8 cellular contexts compared by ENCODE assay signal in genomic region chr13:43908156-43909126, GRCh38. TPM values are rescaled to one million over a fixed set of nuclear protein-coding genes. Genes with fewer than 3 reads are reported as not detected.
DNase-seq lines count a peak whose midpoint lies in the region; ATAC-seq and TF ChIP-seq lines count a peak whose summit lies in the region.

No MANE protein-coding gene starts in this region.

- H3K9me3 ChIP-seq in CD4-positive, alpha-beta T cell (ENCODE audit: control insufficient read depth, low read length): no peaks in the 10 kb centered on the region
- no peaks in the 10 kb centered on the region for H3K9me3 ChIP-seq in OCI-LY1 (ENCODE audit: low read length)

- H3K36me3 Mint-ChIP-seq in CD4-positive, alpha-beta T cell (ENCODE audit: low read depth): no peaks in the 10 kb centered on the region
- no peaks in the 10 kb centered on the region for H3K36me3 Mint-ChIP-seq in neural crest cell (ENCODE audit: low read depth)

- no peaks in the 10 kb centered on the region for H3K79me2 ChIP-seq in OCI-LY1 (ENCODE audit: insufficient read depth, low read length)

- no peak for DNase-seq in CD4-positive, alpha-beta T cell
- peak; percentile 18 for DNase-seq in H4 (ENCODE audit: low spot score)
- peak; percentile 58 for DNase-seq in epithelial cell of esophagus (ENCODE audit: low read depth)
- DNase-seq in neural crest cell (ENCODE audit: low read depth, low spot score): peak; percentile 14

- POLR2A ChIA-PET in CD4-positive, alpha-beta T cell (lab: Charles Lee): interaction anchor here (1.0 kb wide), 1 partner anchor 29 kb away, joined by 4 read pairs; the partner anchor contains the start of genes CCDC122 and LACC1

- no peak overlapping the region for H3K9ac ChIP-seq in OCI-LY1 (ENCODE audit: low read length)

- H3K4me2 ChIP-seq in OCI-LY1 (ENCODE audit: low read length): no peak overlapping the region

- peak; percentile 41 for ATAC-seq in CD4-positive, alpha-beta T cell (ENCODE audit: poor library complexity)
- ATAC-seq in HG03045 (IDR thresholded peaks at IDR 0.05; ENCODE audit: unreplicated experiment) (no peak), HG02759 (IDR thresholded peaks at IDR 0.05; ENCODE audit: unreplicated experiment) (no peak), GM21786 (IDR thresholded peaks at IDR 0.05; ENCODE audit: unreplicated experiment) (no peak)

- H2AFZ ChIP-seq in OCI-LY1 (ENCODE audit: low read length): no peak overlapping the region

- no peak overlapping the region for H3K27ac ChIP-seq in CD4-positive, alpha-beta T cell (ENCODE audit: low read depth, low read length)
- no peak overlapping the region for H3K27ac ChIP-seq in OCI-LY1 (ENCODE audit: low read depth, low read length, poor library complexity, severe bottlenecking)

- no peaks in the 10 kb centered on the region for H3K9me2 ChIP-seq in OCI-LY1 (ENCODE audit: low read depth, low read length)

- H3K4me1 Mint-ChIP-seq in CD4-positive, alpha-beta T cell (ENCODE audit: low read depth): no peaks in the 10 kb centered on the region
- peaks cover 15% of the 10 kb centered on the region for H3K4me1 Mint-ChIP-seq in neural crest cell

- no peaks in the 10 kb centered on the region for H3F3A ChIP-seq in OCI-LY1 (ENCODE audit: insufficient read depth, low read length)

- peaks cover 8% of the 10 kb centered on the region for H3K27me3 Mint-ChIP-seq in CD4-positive, alpha-beta T cell
- H3K27me3 Mint-ChIP-seq in neural crest cell (ENCODE audit: low read depth): no peaks in the 10 kb centered on the region

- H3K27ac Mint-ChIP-seq in CD4-positive, alpha-beta T cell: no peak overlapping the region
- no peak overlapping the region for H3K27ac Mint-ChIP-seq in neural crest cell (ENCODE audit: unreplicated experiment)

- no peaks in the 10 kb centered on the region for H4K20me1 ChIP-seq in OCI-LY1 (ENCODE audit: insufficient read depth, low read length)

- CTCF ChIA-PET in CD4-positive, alpha-beta T cell (lab: Charles Lee): interaction anchor here (0.7 to 2.5 kb wide), 9 partner anchors 21 to 575 kb away, joined by 3 to 11 read pairs (median 3); no protein-coding TSS in a partner anchor

- no peaks in the 10 kb centered on the region for H3K4me1 ChIP-seq in OCI-LY1 (ENCODE audit: insufficient read depth, low read length, severe bottlenecking)

- H3K4me3 ChIP-seq in OCI-LY1 (ENCODE audit: low read depth, low read length, poor library complexity, severe bottlenecking) (no peak overlapping the region), epithelial cell of esophagus (ENCODE audit: low read length) (no peak overlapping the region)

- H3K36me3 ChIP-seq in OCI-LY1 (ENCODE audit: insufficient read depth, low read length): no peaks in the 10 kb centered on the region

- intact Hi-C loops in CD4-positive, alpha-beta T cell (cut with DNase I, micrococcal nuclease): loop anchor here (1.0 to 10.0 kb wide), 7 partner anchors 146 to 1399 kb away; no protein-coding TSS in a partner anchor

- no peaks in the 10 kb centered on the region for H3K9me3 Mint-ChIP-seq in CD4-positive, alpha-beta T cell
- H3K9me3 Mint-ChIP-seq in neural crest cell: no peaks in the 10 kb centered on the region

- H3K27me3 ChIP-seq in CD4-positive, alpha-beta T cell (ENCODE audit: control insufficient read depth, insufficient read depth, low read length): no peaks in the 10 kb centered on the region
- no peaks in the 10 kb centered on the region for H3K27me3 ChIP-seq in OCI-LY1 (ENCODE audit: insufficient read depth, low read length)

- peak; percentile 70 for TF ChIP-seq CTCF in CD4-positive, alpha-beta T cell (IDR thresholded peaks at IDR 0.05)
- TF ChIP-seq CTCF in OCI-LY1 (IDR thresholded peaks at IDR 0.05; ENCODE audit: low read length) (peak; percentile 61), epithelial cell of esophagus (IDR thresholded peaks at IDR 0.05; ENCODE audit: insufficient read depth, low read depth, low read length, missing control alignments) (peak; percentile 44), neural crest cell (conservative IDR thresholded peaks at IDR 0.05) (peak; percentile 82)

- H3K4me3 Mint-ChIP-seq in CD4-positive, alpha-beta T cell: no peak overlapping the region
- H3K4me3 Mint-ChIP-seq in neural crest cell: no peak overlapping the region

RNA-seq across cellular contexts. Expression of gene LACC1, which starts 28.7 kb away (rescaled TPM):
- under 1 TPM; 0.93 to 0.95 TPM for total RNA-seq in CD4-positive, alpha-beta T cell
- 2.1 and 2.8 TPM in 2 replicates for total RNA-seq in H4 (2014; rRNA removed; shearing (Covaris generic))
- total RNA-seq in neural crest cell: 0.75 and 1.1 TPM in 2 replicates

RNA-seq across cellular contexts. Expression of gene CCDC122, which starts 28.9 kb away (rescaled TPM):
- total RNA-seq in CD4-positive, alpha-beta T cell: under 1 TPM; 0.52 to 0.64 TPM
- total RNA-seq in H4 (2014; rRNA removed; shearing (Covaris generic)): 0.39 and 1.3 TPM in 2 replicates
- total RNA-seq in neural crest cell: 4.8 and 6.4 TPM in 2 replicates

Comparison
In these comparisons a context has a peak if more than half of its experiments do, and no peak if none do; other contexts are left out.
1. DNase-seq: peak in H4 (single experiment), epithelial cell of esophagus (single experiment) and neural crest cell (single experiment); none in CD4-positive, alpha-beta T cell (0 of 10).
2. Peak in every context shown above with its lines, with median percentiles within 50 percentile points of each other: CTCF ChIP-seq.